10 cellular contexts compared by ENCODE assay signal in genomic region chr16:24989417-24989978, GRCh38. TPM values are rescaled to one million over a fixed set of nuclear protein-coding genes. Genes with fewer than 3 reads are reported as not detected.
DNase-seq lines count a peak whose midpoint lies in the region; ATAC-seq and TF ChIP-seq lines count a peak whose summit lies in the region.
"Had no signal": no experiment of that assay in that cellular context is flagged by ENCODE, and none has a peak within 500 bp of the region (broad histone marks: within the 10 kb centered on the region; RNA-seq: fewer than 3 reads in every experiment).

No MANE protein-coding gene starts in this region.

- no peak for DNase-seq in HFFc6
- DNase-seq in left lung = no peak
- DNase-seq in stomach = no peak
- DNase-seq in activated CD4-positive, alpha-beta T cell treated with anti-CD3 and anti-CD28 coated beads, Interleukin-2, amount 50 U/mL, for 1 hour = no peak
- DNase-seq: GDM1, Kasumi-1 had no signal

- peak overlapping the region; percentile 73 for H3K4me3 Mint-ChIP-seq in HFFc6
- peak overlapping the region; percentile 16 for H3K4me3 Mint-ChIP-seq in activated T-helper 17 cell treated with anti-CD3 and anti-CD28 coated beads, Interleukin-2, amount 50 U/mL, for 72 hours

- peak overlapping the region; percentile 42 to 79 for H3K27ac ChIP-seq in left lung
- H3K27ac ChIP-seq in stomach = peak overlapping the region in 4 of 5 donors; percentile 73 to 81 (median 76)

- H3K27ac Mint-ChIP-seq in HFFc6 = peak overlapping the region; percentile 90
- peak overlapping the region; percentile 60 for H3K27ac Mint-ChIP-seq in activated T-helper 17 cell treated with anti-CD3 and anti-CD28 coated beads, Interleukin-2, amount 50 U/mL, for 72 hours

- H3K27me3 Mint-ChIP-seq in HFFc6 (ENCODE audit: insufficient read depth) = no peaks in the 10 kb centered on the region
- H3K27me3 Mint-ChIP-seq in activated T-helper 17 cell treated with anti-CD3 and anti-CD28 coated beads, Interleukin-2, amount 50 U/mL, for 72 hours = no peaks in the 10 kb centered on the region

- no peak for TF ChIP-seq EP300 in stomach (IDR thresholded peaks at IDR 0.05)

- H3K4me1 ChIP-seq in left lung = peaks cover 50 to 88% of the 10 kb centered on the region in 2 donors
- H3K4me1 ChIP-seq in stomach = peaks cover 63 to 97% (median 79%) of the 10 kb centered on the region in 4 donors

- no peaks in the 10 kb centered on the region for H3K36me3 ChIP-seq in left lung
- no peaks in the 10 kb centered on the region for H3K36me3 ChIP-seq in stomach

- H3K9me3 Mint-ChIP-seq in HFFc6 = no peaks in the 10 kb centered on the region
- H3K9me3 Mint-ChIP-seq in activated T-helper 17 cell treated with anti-CD3 and anti-CD28 coated beads, Interleukin-2, amount 50 U/mL, for 72 hours = no peaks in the 10 kb centered on the region

- no peak for TF ChIP-seq POLR2A in stomach (IDR thresholded peaks at IDR 0.05)

- ATAC-seq in activated T-helper 17 cell treated with anti-CD3 and anti-CD28 coated beads, Interleukin-2, amount 50 U/mL, for 72 hours (replicated peaks) = no peak
- ATAC-seq in left lung = no peak
- ATAC-seq in esophagus mucosa = no peak
- ATAC-seq in GM19324 (IDR thresholded peaks at IDR 0.05; ENCODE audit: low FRiP score, unreplicated experiment) = no peak

- no peak overlapping the region for H3K4me3 ChIP-seq in left lung
- no peak overlapping the region for H3K4me3 ChIP-seq in stomach
- H3K4me3 ChIP-seq: mucosa of descending colon had no signal

- TF ChIP-seq CTCF in HFFc6 (IDR thresholded peaks at IDR 0.05) (no peak), left lung (IDR thresholded peaks at IDR 0.05) (no peak), stomach (IDR thresholded peaks at IDR 0.05) (no peak)

- H3K4me1 Mint-ChIP-seq in HFFc6 (ENCODE audit: low read depth) = peaks cover 94% of the 10 kb centered on the region
- peaks cover 46% of the 10 kb centered on the region for H3K4me1 Mint-ChIP-seq in activated T-helper 17 cell treated with anti-CD3 and anti-CD28 coated beads, Interleukin-2, amount 50 U/mL, for 72 hours

- H3K27me3 ChIP-seq in left lung = no peaks in the 10 kb centered on the region
- H3K27me3 ChIP-seq in stomach = no peaks in the 10 kb centered on the region

- H3K9me3 ChIP-seq in left lung (no peaks in the 10 kb centered on the region), stomach (no peaks in the 10 kb centered on the region)
- H3K9me3 ChIP-seq: mucosa of descending colon had no signal

- WGBS in stomach, 5 donors = 57 to 85% (median 77%) methylated on average over 2 of the region's 2 CpGs

- H3K36me3 Mint-ChIP-seq in HFFc6 (ENCODE audit: low read depth) = peaks cover 11% of the 10 kb centered on the region
- H3K36me3 Mint-ChIP-seq in activated T-helper 17 cell treated with anti-CD3 and anti-CD28 coated beads, Interleukin-2, amount 50 U/mL, for 72 hours (ENCODE audit: low read depth) = peaks cover 6% of the 10 kb centered on the region

- intact Hi-C loops in left lung (cut with DNase I) = loop anchor here in 1 of 2 donors (10.0 kb wide), 1 partner anchor 45 kb away; no protein-coding TSS in a partner anchor
- intact Hi-C loops in stomach (cut with DNase I; ENCODE audit: low total_unique reads) = no loop called here

RNA-seq across cellular contexts. Expression of gene ARHGAP17, which starts 25.7 kb away (rescaled TPM):
- 100 to 1,000 TPM in 3 of 6 experiments, 10 to 100 TPM in 3; 86.5 to 104 (median 97.4) TPM for total RNA-seq in HFFc6 (2021; fragmentation: NEBNext Ultra II Directional; extraction: Animal tissue kit (Norgen Biotek cat#: 25700))
- total RNA-seq in activated T-helper 17 cell treated with anti-CD3 and anti-CD28 coated beads, Interleukin-2, amount 50 U/mL, for 72 hours = 10 to 100 TPM; 47.7 to 73.8 TPM
- total RNA-seq in left lung = 10 to 100 TPM; 58.3 to 86.0 TPM
- 100 to 1,000 TPM in 2 of 5 donors, 10 to 100 TPM in 3; 30.3 to 414 (median 74.9) TPM for total RNA-seq in stomach
- polyA plus RNA-seq in stomach = 10 to 100 TPM; 18.4 to 22.7 (median 20.5) TPM
- 33.0 TPM for total RNA-seq in esophagus mucosa
